Comparison of ENCODE assay signal across 1 cellular context in the genomic region with DNA sequence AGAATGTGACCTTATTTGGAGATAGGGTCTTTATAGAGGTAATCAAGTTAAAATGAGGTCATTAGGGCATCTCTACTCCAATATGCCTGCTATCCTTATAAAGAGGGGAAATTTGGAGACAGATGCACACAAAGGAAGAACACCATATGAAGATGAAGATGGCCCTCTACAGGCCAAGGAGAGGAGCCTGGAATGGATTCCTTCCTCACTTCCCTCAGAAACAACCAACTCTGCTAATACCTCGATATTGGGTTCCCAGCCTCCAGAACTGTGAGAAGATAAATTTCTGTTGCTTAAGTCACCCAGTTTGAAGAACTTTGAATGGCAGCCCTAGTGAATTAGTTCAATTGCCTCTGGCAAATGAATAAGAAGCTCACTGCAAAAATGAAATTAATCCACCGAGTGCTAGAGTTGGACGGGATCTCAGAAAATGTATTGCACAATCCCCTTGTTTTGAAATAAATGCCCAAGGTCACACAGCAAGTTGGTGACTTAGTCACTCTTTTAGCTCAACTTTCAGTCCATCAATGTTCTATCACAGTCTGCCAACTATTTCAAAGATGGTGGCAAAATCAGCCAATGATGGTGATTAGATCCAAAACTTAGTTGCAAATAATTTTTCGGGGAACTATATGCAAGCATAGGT. TPM values are rescaled to one million over a fixed set of nuclear protein-coding genes. Genes with fewer than 3 reads are reported as not detected.
"Had no signal": no experiment of that assay in that cellular context is flagged by ENCODE, and none has a peak within 500 bp of the region (broad histone marks: within the 10 kb centered on the region; RNA-seq: fewer than 3 reads in every experiment).

No MANE protein-coding gene starts in this region.

RNA-seq across cellular contexts. Expression of gene FAM72B, which starts 27.1 kb away (rescaled TPM):
- total RNA-seq: naive thymus-derived CD8-positive, alpha-beta T cell had no signal
- polyA plus RNA-seq: naive thymus-derived CD8-positive, alpha-beta T cell had no signal
